8 cellular contexts compared by ENCODE assay signal in the genomic region with DNA sequence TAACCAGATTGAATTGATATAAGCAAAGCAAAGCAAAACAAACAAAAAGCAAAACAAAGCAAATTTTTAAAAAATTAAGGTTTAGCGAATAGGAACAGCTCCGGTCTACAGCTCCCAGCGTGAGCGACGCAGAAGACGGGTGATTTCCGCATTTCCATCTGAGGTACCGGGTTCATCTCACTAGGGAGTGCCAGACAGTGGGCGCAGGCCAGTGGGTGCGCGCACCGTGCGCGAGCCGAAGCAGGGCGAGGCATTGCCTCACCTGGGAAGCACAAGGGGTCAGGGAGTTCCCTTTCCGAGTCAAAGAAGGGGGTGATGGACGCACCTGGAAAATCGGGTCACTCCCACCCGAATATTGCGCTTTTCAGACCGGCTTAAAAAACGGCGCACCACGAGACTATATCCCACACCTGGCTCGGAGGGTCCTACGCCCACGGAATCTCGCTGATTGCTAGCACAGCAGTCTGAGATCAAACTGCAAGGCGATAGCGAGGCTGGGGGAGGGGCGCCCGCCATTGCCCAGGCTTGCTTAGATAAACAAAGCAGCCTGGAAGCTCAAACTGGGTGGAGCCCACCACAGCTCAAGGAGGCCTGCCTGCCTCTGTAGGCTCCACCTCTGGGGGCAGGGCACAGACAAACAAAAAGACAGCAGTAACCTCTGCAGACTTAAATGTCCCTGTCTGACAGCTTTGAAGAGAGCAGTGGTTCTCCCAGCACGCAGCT.
DNase-seq lines count a peak whose midpoint lies in the region; ATAC-seq, FAIRE-seq and TF ChIP-seq lines count a peak whose summit lies in the region.
"Not testable (repeated sequence)": the region's sequence is repeated elsewhere in the genome, so short reads cannot be mapped to it uniquely, and the experiment has no call there.

No MANE protein-coding gene starts in this region.

- H3K27me3 ChIP-seq in BE2C: peaks cover 15% of the 10 kb centered on the region
- not testable (repeated sequence) for H3K27me3 ChIP-seq in SJCRH30; K562 (ENCODE audit: control insufficient read depth in 2 of 2, insufficient read depth in 2 of 2, low read length in 2 of 2); fibroblast of lung (ENCODE audit: control insufficient read depth, insufficient read depth, low read length)

- 0 out of 2 replicates have a peak overlapping the region, but pooled peaks have one; percentile 52 for H2AFZ ChIP-seq in K562 (ENCODE audit: low read depth, low read length)
- H2AFZ ChIP-seq in fibroblast of lung (ENCODE audit: low read length): not testable (repeated sequence)

- H3K4me3 ChIP-seq in BE2C (ENCODE audit: low read depth, low read length): peak overlapping the region; percentile 38; the same call in 1 of the 2 replicates
- H3K4me3 ChIP-seq in SJCRH30: peak overlapping the region; percentile 57
- peak overlapping the region; percentile 22; the same call in 1 of the 2 replicates for H3K4me3 ChIP-seq in K562
- H3K4me3 ChIP-seq in fibroblast of lung (replicated peaks in 1 of 4; ENCODE audit: control extremely low read depth in 1 of 4, insufficient read depth in 1 of 4, low read depth in 3 of 4, low read length in 4 of 4): peak overlapping the region in 2 of 4 experiments; percentile 30 to 44
- peak overlapping the region; percentile 24 for H3K4me3 ChIP-seq in retinal pigment epithelial cell (ENCODE audit: low read length)

- H3K27ac ChIP-seq in SJCRH30; K562 (ENCODE audit: extremely low read depth, low read depth, low read length); fibroblast of lung (ENCODE audit: insufficient read depth, low read length): not testable (repeated sequence)

- ATAC-seq in activated CD8-positive, alpha-beta memory T cell treated with anti-CD3 and anti-CD28 coated beads, Interleukin-2, amount 10 ng/mL, durations not matched to agents 7 days and 5 days; memory B cell (ENCODE audit: low read depth): not testable (repeated sequence)
- ATAC-seq in K562: peak; percentile 57; the same call in 1 of the 3 replicates

- not testable (repeated sequence) for TF ChIP-seq EP300 in K562 (IDR thresholded peaks at IDR 0.05; ENCODE audit: low read length)

- not testable (repeated sequence) for H4K20me1 ChIP-seq in K562 (replicated peaks; ENCODE audit: control insufficient read depth, insufficient read depth, low read length); fibroblast of lung (ENCODE audit: control insufficient read depth, extremely low read depth, insufficient read depth, low read length)

- H3K36me3 Mint-ChIP-seq in HFFc6 (ENCODE audit: low read depth); activated CD8-positive, alpha-beta memory T cell treated with anti-CD3 and anti-CD28 coated beads, Interleukin-2, amount 10 ng/mL, durations not matched to agents 7 days and 5 days; memory B cell: not testable (repeated sequence)

- H3K27me3 Mint-ChIP-seq in HFFc6 (ENCODE audit: insufficient read depth): not testable (repeated sequence)
- H3K27me3 Mint-ChIP-seq in activated CD8-positive, alpha-beta memory T cell treated with anti-CD3 and anti-CD28 coated beads, Interleukin-2, amount 10 ng/mL, durations not matched to agents 7 days and 5 days: peaks cover 13% of the 10 kb centered on the region
- peaks cover 18% of the 10 kb centered on the region for H3K27me3 Mint-ChIP-seq in memory B cell

- in situ Hi-C loops in K562 (cut with MboI): not testable (repeated sequence)

- not testable (repeated sequence) for H3K4me1 ChIP-seq in BE2C; SJCRH30; K562 (replicated peaks in 1 of 2; ENCODE audit: control insufficient read depth in 2 of 2, insufficient read depth in 2 of 2, low read length in 2 of 2); fibroblast of lung (ENCODE audit: control insufficient read depth, extremely low read depth, insufficient read depth, low read length)

- H3K79me2 ChIP-seq in K562 (ENCODE audit: control insufficient read depth, insufficient read depth, low read length); fibroblast of lung (ENCODE audit: control insufficient read depth, insufficient read depth, low read length): not testable (repeated sequence)

- DNase-seq in BE2C (peak; percentile 22), SJCRH30 (peak in 1 of 2 experiments; percentile 13)
- not testable (repeated sequence) for DNase-seq in HFFc6; activated CD8-positive, alpha-beta memory T cell treated with anti-CD3 and anti-CD28 coated beads, Interleukin-2, amount 10 ng/mL, durations not matched to agents 7 days and 5 days; K562 (ENCODE audit: extremely low read depth in 1 of 4, low spot score in 3 of 4); fibroblast of lung (ENCODE audit: low read depth in 2 of 2); memory B cell (ENCODE audit: low spot score in 2 of 2); retinal pigment epithelial cell (ENCODE audit: low read depth)

- not testable (repeated sequence) for H3K9me1 ChIP-seq in K562 (ENCODE audit: control insufficient read depth, insufficient read depth, low read length)

- TF ChIP-seq POLR2A in K562 (conservative IDR thresholded peaks at IDR 0.05): not testable (repeated sequence)

- H3K9ac ChIP-seq in K562 (ENCODE audit: insufficient read depth in 1 of 2, low read depth in 2 of 2, low read length in 2 of 2); fibroblast of lung (ENCODE audit: insufficient read depth, low read length): not testable (repeated sequence)

- intact Hi-C loops in K562 (cut with micrococcal nuclease): loop anchor here (2.0 to 5.0 kb wide), 4 partner anchors 77 to 541 kb away; no protein-coding TSS in a partner anchor

- H3K27ac Mint-ChIP-seq in HFFc6; activated CD8-positive, alpha-beta memory T cell treated with anti-CD3 and anti-CD28 coated beads, Interleukin-2, amount 10 ng/mL, durations not matched to agents 7 days and 5 days; memory B cell: not testable (repeated sequence)

- not testable (repeated sequence) for TF ChIP-seq RAD21 in K562 (CRISPR knock-in tag; conservative IDR thresholded peaks at IDR 0.05 in 1 of 2, IDR thresholded peaks at IDR 0.05 in 1 of 2)

- BruUV-seq in K562 (replicated peaks; lab: Mats Ljungman, UMichigan): not testable (repeated sequence)

- H3K4me3 Mint-ChIP-seq in HFFc6 (peak overlapping the region; percentile 63), memory B cell (peak overlapping the region; percentile 64)
- H3K4me3 Mint-ChIP-seq in activated CD8-positive, alpha-beta memory T cell treated with anti-CD3 and anti-CD28 coated beads, Interleukin-2, amount 10 ng/mL, durations not matched to agents 7 days and 5 days: peak overlapping the region; percentile 3

- POLR2A ChIA-PET in K562 (lab: Yijun Ruan, JAX): not testable (repeated sequence)

- under 1% methylated on average over 7 of the region's 34 CpGs for WGBS in K562 (ENCODE audit: insufficient coverage, low coverage, missing lambda C conversion rate)

- not testable (repeated sequence) for H3K4me2 ChIP-seq in K562 (ENCODE audit: insufficient read depth, low read length)
- peak overlapping the region; percentile 15 for H3K4me2 ChIP-seq in fibroblast of lung (ENCODE audit: extremely low read depth, insufficient read depth, low read length)

- peaks cover 13% of the 10 kb centered on the region for H3K4me1 Mint-ChIP-seq in HFFc6 (ENCODE audit: low read depth)
- not testable (repeated sequence) for H3K4me1 Mint-ChIP-seq in activated CD8-positive, alpha-beta memory T cell treated with anti-CD3 and anti-CD28 coated beads, Interleukin-2, amount 10 ng/mL, durations not matched to agents 7 days and 5 days; memory B cell

- FAIRE-seq in K562 (lab: Jason Lieb, UNC): not testable (repeated sequence)

- not testable (repeated sequence) for TF ChIP-seq CTCF in BE2C (IDR thresholded peaks at IDR 0.05; ENCODE audit: low read depth, low read length); HFFc6 (IDR thresholded peaks at IDR 0.05); K562 (IDR thresholded peaks at IDR 0.05 in 2 of 3, conservative IDR thresholded peaks at IDR 0.05 in 1 of 3; ENCODE audit: insufficient read depth in 2 of 3, low read depth in 1 of 3, low read length in 3 of 3); fibroblast of lung (conservative IDR thresholded peaks at IDR 0.05 in 1 of 2, IDR thresholded peaks at IDR 0.05 in 1 of 2; ENCODE audit: low read depth in 1 of 2, low read length in 2 of 2); retinal pigment epithelial cell (conservative IDR thresholded peaks at IDR 0.05; ENCODE audit: low read depth, low read length)

- not testable (repeated sequence) for H3K9me3 Mint-ChIP-seq in HFFc6; activated CD8-positive, alpha-beta memory T cell treated with anti-CD3 and anti-CD28 coated beads, Interleukin-2, amount 10 ng/mL, durations not matched to agents 7 days and 5 days (ENCODE audit: low read depth); memory B cell

- not testable (repeated sequence) for H3K36me3 ChIP-seq in BE2C; SJCRH30; K562 (ENCODE audit: control insufficient read depth, insufficient read depth, low read length); fibroblast of lung (ENCODE audit: control insufficient read depth, insufficient read depth, low read length)

- H3K9me3 ChIP-seq in BE2C; SJCRH30 (replicated peaks); K562 (replicated peaks; ENCODE audit: control insufficient read depth, insufficient read depth, low read depth, low read length); fibroblast of lung (ENCODE audit: control insufficient read depth, insufficient read depth, low read depth, low read length): not testable (repeated sequence)

- CTCF ChIA-PET in activated CD8-positive, alpha-beta memory T cell treated with anti-CD3 and anti-CD28 coated beads, Interleukin-2, amount 10 ng/mL, durations not matched to agents 7 days and 5 days (lab: Charles Lee): interaction anchor here (0.6 to 1.2 kb wide), 3 partner anchors 44 to 493 kb away, joined by 3 to 4 read pairs (median 3); no protein-coding TSS in a partner anchor
- CTCF ChIA-PET in K562 (lab: Yijun Ruan, JAX; ENCODE audit: low intra/inter-chr PET ratio): interaction anchor here (1.5 to 2.2 kb wide), 2 partner anchors 356 to 489 kb away, joined by 7 read pairs; no protein-coding TSS in a partner anchor

TF ChIP-seq in K562, 482 proteins besides CTCF, POLR2A, EP300 and RAD21 (continues in another document):
- 0 out of 4 replicates have a peak, but pooled peaks of 1 of the 2 experiments have one; percentile 14 for TF ChIP-seq FOXA3 (CRISPR knock-in tag; conservative IDR thresholded peaks at IDR 0.05 in 1 of 2, IDR thresholded peaks at IDR 0.05 in 1 of 2)

Comparison
In these comparisons a context has a peak if more than half of its experiments do, and no peak if none do; other contexts are left out.
1. H3K4me3 Mint-ChIP-seq: peak in every context shown above with its lines; median percentile 64 in memory B cell; 63 in HFFc6; 3 in activated CD8-positive, alpha-beta memory T cell treated with anti-CD3 and anti-CD28 coated beads, Interleukin-2, amount 10 ng/mL, durations not matched to agents 7 days and 5 days.